10 cellular contexts compared by ENCODE assay signal in the genomic region with DNA sequence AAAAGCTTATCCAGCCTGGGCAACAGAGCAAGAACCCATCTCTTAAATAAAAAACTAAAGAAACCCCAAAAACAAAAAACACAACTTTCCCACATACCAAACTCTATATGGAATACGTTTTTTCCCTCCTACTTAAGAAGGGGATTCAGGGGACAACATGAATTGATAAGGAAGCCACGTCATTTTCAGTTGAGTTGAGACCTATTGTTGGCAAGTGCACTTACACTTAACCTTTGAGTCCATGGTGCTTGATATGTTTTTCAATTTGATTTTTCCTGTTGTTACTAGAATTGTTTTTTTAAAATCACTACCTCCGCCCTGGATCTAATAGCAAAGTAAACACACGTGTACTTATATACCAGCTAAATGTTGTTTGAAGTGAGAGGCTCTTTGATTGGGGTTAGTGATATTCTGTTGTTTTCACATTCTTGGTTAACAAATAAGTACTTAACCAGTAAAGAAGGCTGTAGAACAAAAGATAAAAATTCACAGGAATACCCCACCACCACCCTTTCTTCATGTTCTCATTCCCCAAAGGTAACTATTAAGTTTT. TPM values are rescaled to one million over a fixed set of nuclear protein-coding genes. Genes with fewer than 3 reads are reported as not detected.
DNase-seq lines count a peak whose midpoint lies in the region; ATAC-seq and TF ChIP-seq lines count a peak whose summit lies in the region.
"Had no signal": no experiment of that assay in that cellular context is flagged by ENCODE, and none has a peak within 500 bp of the region (broad histone marks: within the 10 kb centered on the region; RNA-seq: fewer than 3 reads in every experiment).

No MANE protein-coding gene starts in this region.

- H3K4me1 Mint-ChIP-seq in Caco-2 (ENCODE audit: low read depth, unreplicated experiment), result peaks cover 17% of the 10 kb centered on the region
- peaks cover 23% of the 10 kb centered on the region for H3K4me1 Mint-ChIP-seq in nephron

- H2AFZ ChIP-seq in Loucy (ENCODE audit: low read length) (no peak overlapping the region), mammary epithelial cell (ENCODE audit: low read depth, low read length) (no peak overlapping the region)

- intact Hi-C loops in Caco-2 (cut with micrococcal nuclease; ENCODE audit: unreplicated experiment) (loop anchor here (2.0 to 10.0 kb wide), 4 partner anchors 75 to 357 kb away; a partner anchor contains a TSS), mammary epithelial cell (cut with micrococcal nuclease) (loop anchor here (2.0 to 10.0 kb wide), 5 partner anchors 167 to 374 kb away; a partner anchor contains a TSS)

- H3K36me3 ChIP-seq in Caco-2 (ENCODE audit: control insufficient read depth, insufficient read depth, low read length), result no peaks in the 10 kb centered on the region
- no peaks in the 10 kb centered on the region for H3K36me3 ChIP-seq in Loucy (ENCODE audit: insufficient read depth, low read length)
- peaks cover 6% of the 10 kb centered on the region for H3K36me3 ChIP-seq in mammary epithelial cell (ENCODE audit: insufficient read depth, low read length)

- in situ Hi-C loops in mammary epithelial cell (cut with MboI; ENCODE audit: low sequenced_read_pairs in 2 of 2), result no loop called here

- POLR2A ChIA-PET in Caco-2 (lab: Charles Lee), result interaction anchor here (2.7 kb wide), 1 partner anchor 74 kb away, joined by 35 read pairs; a partner anchor contains a TSS

- H3K27ac Mint-ChIP-seq in Caco-2 (ENCODE audit: unreplicated experiment) (peak overlapping the region; percentile 42), nephron (peak overlapping the region; percentile 45 to 84 (median 48))

- no peaks in the 10 kb centered on the region for H3K27me3 ChIP-seq in Caco-2 (replicated peaks; ENCODE audit: control insufficient read depth, insufficient read depth, low read length)
- no peaks in the 10 kb centered on the region for H3K27me3 ChIP-seq in Loucy (ENCODE audit: insufficient read depth, low read length, poor library complexity, severe bottlenecking)
- no peaks in the 10 kb centered on the region for H3K27me3 ChIP-seq in mammary epithelial cell (ENCODE audit: insufficient read depth, low read length)
- H3K27me3 ChIP-seq: Peyer's patch had no signal

- no peak overlapping the region for H3K4me3 ChIP-seq in Caco-2 (ENCODE audit: low read depth, low read length)
- peak overlapping the region; percentile 82 for H3K4me3 ChIP-seq in Loucy (ENCODE audit: low read length, poor library complexity, severe bottlenecking)
- H3K4me3 ChIP-seq in mammary epithelial cell (replicated peaks in 1 of 3; ENCODE audit: insufficient read depth in 1 of 3, low read depth in 2 of 3, low read length in 3 of 3), result peak overlapping the region in 1 of 3 experiments; percentile 11

- dilution Hi-C loops in mammary epithelial cell (cut with HindIII; ENCODE audit: low sequenced_read_pairs), result loop anchor here (5.0 kb wide), 1 partner anchor 74 kb away; a partner anchor contains a TSS

- H3K4me2 ChIP-seq in Loucy (ENCODE audit: low read depth, low read length, poor library complexity, severe bottlenecking) (peak overlapping the region; percentile 92), mammary epithelial cell (ENCODE audit: insufficient read depth, low read depth, low read length) (peak overlapping the region; percentile 51)

- peak overlapping the region; percentile 90 for H3K4me3 Mint-ChIP-seq in Caco-2 (ENCODE audit: unreplicated experiment)
- H3K4me3 Mint-ChIP-seq in nephron, result peak overlapping the region; percentile 94 to 96 (median 96)

- no peak for ATAC-seq in GM18520 (IDR thresholded peaks at IDR 0.05; ENCODE audit: unreplicated experiment)

- H3K79me2 ChIP-seq in Loucy (ENCODE audit: insufficient read depth, low read length) (peaks cover 20% of the 10 kb centered on the region), mammary epithelial cell (ENCODE audit: insufficient read depth, low read length) (peaks cover 52% of the 10 kb centered on the region)

- 89% methylated on average over 4 of the region's 4 CpGs for WGBS in mammary epithelial cell (ENCODE audit: low coverage, missing lambda C conversion rate)

- DNase-seq in Caco-2 (no peak), mammary epithelial cell (no peak), NCI-H524 treated with DMSO at 0.1 percent for 48 hours (lab: John Stamatoyannopoulos, UW) (no peak), CD1c-positive myeloid dendritic cell (ENCODE audit: extremely low spot score) (no peak)
- no peak for DNase-seq in stimulated activated CD4-positive, alpha-beta T cell treated with anti-CD3 and anti-CD28 coated beads, Interleukin-15, amount 100 ng/mL, for 24 hours
- DNase-seq: GDM1, Peyer's patch had no signal

- TF ChIP-seq CTCF in Caco-2 (IDR thresholded peaks at IDR 0.05; ENCODE audit: insufficient read depth in 1 of 2, low read depth in 1 of 2, low read length in 1 of 2, severe bottlenecking in 1 of 2, unreplicated experiment in 1 of 2) (no peak), Loucy (conservative IDR thresholded peaks at IDR 0.05; ENCODE audit: low read length) (no peak), mammary epithelial cell (conservative IDR thresholded peaks at IDR 0.05 in 1 of 2, IDR thresholded peaks at IDR 0.05 in 1 of 2; ENCODE audit: extremely low read depth in 1 of 2, insufficient read depth in 1 of 2, low read depth in 1 of 2, low read length in 2 of 2) (no peak), nephron (IDR thresholded peaks at IDR 0.05; ENCODE audit: unreplicated experiment in 3 of 3) (no peak)

- H3K27ac ChIP-seq in mammary epithelial cell (ENCODE audit: insufficient read depth, low read depth, low read length), result no peak overlapping the region

- H3K9ac ChIP-seq in Loucy (ENCODE audit: low read depth, low read length, poor library complexity, severe bottlenecking) (peak overlapping the region; percentile 12), mammary epithelial cell (ENCODE audit: insufficient read depth, low read length) (no peak overlapping the region)

- CTCF ChIA-PET in Caco-2 (lab: Charles Lee) (no interaction called here), mammary epithelial cell (lab: Charles Lee; ENCODE audit: low non-redundant PET) (no interaction called here)

- peaks cover 30% of the 10 kb centered on the region for H3K4me1 ChIP-seq in Caco-2
- H3K4me1 ChIP-seq in Loucy (ENCODE audit: insufficient read depth, low read length, poor library complexity, severe bottlenecking), result peaks cover 34% of the 10 kb centered on the region
- peaks cover 11% of the 10 kb centered on the region for H3K4me1 ChIP-seq in mammary epithelial cell (ENCODE audit: insufficient read depth, low read length)

- H3K36me3 Mint-ChIP-seq in Caco-2 (ENCODE audit: insufficient read depth, unreplicated experiment) (peaks cover 52% of the 10 kb centered on the region), nephron (ENCODE audit: low read depth) (peaks cover 8% of the 10 kb centered on the region)

- H3F3A ChIP-seq in Loucy (ENCODE audit: low read depth), result peaks cover 2% of the 10 kb centered on the region; the same call in 1 of the 2 replicates

- BruUV-seq in Caco-2 (replicated peaks; lab: Mats Ljungman, UMichigan) (TSS peak; percentile 45), mammary epithelial cell (replicated peaks; lab: Mats Ljungman, UMichigan) (no TSS peak)

- H4K20me1 ChIP-seq in Loucy (ENCODE audit: insufficient read depth, low read length, poor library complexity, severe bottlenecking) (peaks cover 10% of the 10 kb centered on the region), mammary epithelial cell (ENCODE audit: insufficient read depth, low read length) (no peaks in the 10 kb centered on the region)

- H3K9me3 ChIP-seq in Caco-2 (no peaks in the 10 kb centered on the region), Loucy (ENCODE audit: insufficient read depth, low read depth, low read length) (no peaks in the 10 kb centered on the region), mammary epithelial cell (replicated peaks; ENCODE audit: insufficient read depth, low read length) (no peaks in the 10 kb centered on the region)
- H3K9me3 ChIP-seq: Peyer's patch had no signal

- H3K27me3 Mint-ChIP-seq in Caco-2 (ENCODE audit: insufficient read depth, unreplicated experiment), result no peaks in the 10 kb centered on the region
- H3K27me3 Mint-ChIP-seq in nephron (ENCODE audit: low read depth), result no peaks in the 10 kb centered on the region

- no peaks in the 10 kb centered on the region for H3K9me2 ChIP-seq in Loucy (replicated peaks; ENCODE audit: low read depth, low read length)

- H3K9me3 Mint-ChIP-seq in Caco-2 (ENCODE audit: unreplicated experiment) (no peaks in the 10 kb centered on the region), nephron (no peaks in the 10 kb centered on the region)

RNA-seq across cellular contexts. Expression of a gene that starts 2.0 kb away (rescaled TPM):
- total RNA-seq in Caco-2 (2022) (73.6 and 82.0 TPM in 2 replicates), mammary epithelial cell (10 to 100 TPM; 30.2 to 84.2 TPM)
- polyA plus RNA-seq in mammary epithelial cell, result 26.3 TPM
- polyA minus RNA-seq in mammary epithelial cell, result 5.6 TPM
